8 cellular contexts compared by ENCODE assay signal in the genomic region with DNA sequence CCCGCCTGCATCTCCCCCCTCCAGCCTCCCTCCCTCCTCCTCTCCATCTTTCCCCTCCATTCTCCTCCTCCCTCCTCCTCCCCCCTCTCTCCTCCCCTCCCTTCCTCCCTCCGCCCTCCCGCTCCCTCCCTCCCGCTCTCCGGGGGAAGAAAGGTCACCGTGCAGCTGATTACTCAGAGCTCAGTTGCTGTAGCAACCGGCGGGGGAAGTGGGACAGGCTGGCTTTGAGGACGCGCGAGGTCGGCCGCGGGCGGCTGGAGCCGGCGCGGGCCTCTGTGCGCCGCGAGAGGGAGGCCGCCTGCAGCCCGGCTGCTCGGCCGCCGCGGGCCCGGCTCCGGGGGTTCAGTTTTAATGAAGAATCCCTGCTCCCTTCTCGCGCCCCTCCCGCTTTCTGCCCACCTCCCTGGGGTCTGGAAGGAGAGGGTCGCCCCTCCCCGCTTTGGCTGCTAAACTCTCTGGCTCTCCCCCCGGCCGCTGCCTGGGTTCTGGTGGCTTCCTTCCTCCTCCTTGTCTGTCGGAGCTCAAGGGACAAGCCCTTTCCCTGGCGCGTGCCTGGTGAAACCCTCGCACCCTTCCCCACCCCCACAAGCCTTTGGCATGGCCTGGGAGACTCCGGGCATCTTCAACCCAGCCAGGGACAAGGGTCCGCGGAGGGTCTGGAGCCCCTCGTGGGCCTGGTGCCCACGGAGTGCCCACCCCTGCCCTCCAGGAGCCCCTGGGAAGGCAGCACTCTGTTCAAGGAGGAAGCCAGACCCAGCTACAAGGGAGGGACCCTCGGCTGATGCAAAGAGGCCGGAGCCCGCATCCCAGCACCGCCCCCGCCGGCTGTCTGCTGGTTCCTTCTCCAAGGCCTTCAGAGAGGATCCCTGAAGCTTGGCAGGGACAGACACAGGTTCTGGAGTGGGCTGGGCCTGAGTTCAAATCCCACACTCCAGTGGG.
A peak's percentile ranks its signal among the peaks of the same experiment; 100 is the strongest.
DNase-seq lines count a peak whose midpoint lies in the region; ATAC-seq and TF ChIP-seq lines count a peak whose summit lies in the region.

No MANE protein-coding gene starts in this region.

- CTCF ChIA-PET in CD8-positive, alpha-beta T cell (lab: Charles Lee) = interaction anchor here (0.7 to 1.3 kb wide), 4 partner anchors 34 to 317 kb away, joined by 3 to 4 read pairs (median 3); no protein-coding TSS in a partner anchor
- CTCF ChIA-PET in RWPE1 (lab: Yijun Ruan, JAX) = interaction anchor here (0.5 to 1.6 kb wide), 6 partner anchors 11 to 1241 kb away, joined by 3 to 10 read pairs (median 4); no protein-coding TSS in a partner anchor

- no peaks in the 10 kb centered on the region for H3K9me3 ChIP-seq in CD8-positive, alpha-beta T cell (ENCODE audit: low read length)

- H3K27ac ChIP-seq in CD8-positive, alpha-beta T cell (ENCODE audit: low read depth, low read length) = peak overlapping the region; percentile 56
- peak overlapping the region; percentile 91 for H3K27ac ChIP-seq in RWPE1

- POLR2A ChIA-PET in CD8-positive, alpha-beta T cell (lab: Charles Lee) = interaction anchor here (0.5 to 2.3 kb wide), 8 partner anchors 24 to 225 kb away, joined by 3 to 9 read pairs (median 4); no protein-coding TSS in a partner anchor
- POLR2A ChIA-PET in RWPE1 (lab: Yijun Ruan, JAX; ENCODE audit: low non-redundant PET) = interaction anchor here (0.6 to 1.6 kb wide), 12 partner anchors 15 to 437 kb away, joined by 3 to 12 read pairs (median 4); no protein-coding TSS in a partner anchor

- H3K4me3 Mint-ChIP-seq in CD8-positive, alpha-beta T cell = peak overlapping the region; percentile 78
- H3K4me3 Mint-ChIP-seq in natural killer cell = peak overlapping the region; percentile 62
- H3K4me3 Mint-ChIP-seq in stimulated activated memory B cell treated with anti-CD40 and anti-IgM and Interleukin-4, amounts not matched to agents 10 μg/mL and 1 μg/mL and 100 μg/mL, for 72 hours = peak overlapping the region; percentile 74

- peak; percentile 68 for ATAC-seq in CD8-positive, alpha-beta T cell
- peak; percentile 67 for ATAC-seq in GM21447 (IDR thresholded peaks at IDR 0.05; ENCODE audit: unreplicated experiment)
- ATAC-seq in natural killer cell = peak; percentile 77 to 89 (median 83)
- ATAC-seq in stimulated activated memory B cell treated with anti-CD40 and anti-IgM and Interleukin-4, amounts not matched to agents 10 μg/mL and 1 μg/mL and 100 μg/mL, for 72 hours = peak; percentile 91

- DNase-seq in CD8-positive, alpha-beta T cell = peak; percentile 75 to 92 (median 87)
- peak; percentile 95 to 96 for DNase-seq in Kasumi-1 (lab: John Stamatoyannopoulos, UW)
- peak; percentile 100 for DNase-seq in RWPE1 (ENCODE audit: low spot score)
- peak; percentile 80 for DNase-seq in activated effector memory CD4-positive, alpha-beta T cell treated with Interleukin-2 at 50 U/mL for 16 hours
- DNase-seq in fibroblast of pulmonary artery (ENCODE audit: low read depth) = peak; percentile 99
- peak; percentile 85 for DNase-seq in natural killer cell

- no peaks in the 10 kb centered on the region for H3K27me3 ChIP-seq in CD8-positive, alpha-beta T cell (ENCODE audit: insufficient read depth, low read length)

- H3K36me3 ChIP-seq in CD8-positive, alpha-beta T cell (ENCODE audit: insufficient read depth, low read length) = no peaks in the 10 kb centered on the region

- no peak for TF ChIP-seq CTCF in CD8-positive, alpha-beta T cell (IDR thresholded peaks at IDR 0.05)
- TF ChIP-seq CTCF in RWPE1 (conservative IDR thresholded peaks at IDR 0.05; ENCODE audit: low read depth) = no peak
- TF ChIP-seq CTCF in fibroblast of pulmonary artery (IDR thresholded peaks at IDR 0.05; ENCODE audit: low read length, missing control alignments) = no peak
- no peak for TF ChIP-seq CTCF in natural killer cell (IDR thresholded peaks at IDR 0.05)

- H3K4me1 Mint-ChIP-seq in CD8-positive, alpha-beta T cell (ENCODE audit: low read depth) = peaks cover 45% of the 10 kb centered on the region
- H3K4me1 Mint-ChIP-seq in natural killer cell = peaks cover 30 to 56% of the 10 kb centered on the region in 2 donors
- peaks cover 21% of the 10 kb centered on the region for H3K4me1 Mint-ChIP-seq in stimulated activated memory B cell treated with anti-CD40 and anti-IgM and Interleukin-4, amounts not matched to agents 10 μg/mL and 1 μg/mL and 100 μg/mL, for 72 hours

- intact Hi-C loops in CD8-positive, alpha-beta T cell (cut with DNase I, micrococcal nuclease) = loop anchor here (1.0 to 5.0 kb wide), 6 partner anchors 28 to 320 kb away; no protein-coding TSS in a partner anchor
- intact Hi-C loops in natural killer cell (cut with micrococcal nuclease) = no loop called here

- H3K27me3 Mint-ChIP-seq in CD8-positive, alpha-beta T cell (ENCODE audit: low read depth) = no peaks in the 10 kb centered on the region
- H3K27me3 Mint-ChIP-seq in natural killer cell (ENCODE audit: low read depth in 2 of 2) = no peaks in the 10 kb centered on the region
- peaks cover 27% of the 10 kb centered on the region for H3K27me3 Mint-ChIP-seq in stimulated activated memory B cell treated with anti-CD40 and anti-IgM and Interleukin-4, amounts not matched to agents 10 μg/mL and 1 μg/mL and 100 μg/mL, for 72 hours

- no peaks in the 10 kb centered on the region for H3K9me3 Mint-ChIP-seq in CD8-positive, alpha-beta T cell
- peaks cover 0 to 11% of the 10 kb centered on the region in 2 donors for H3K9me3 Mint-ChIP-seq in natural killer cell
- H3K9me3 Mint-ChIP-seq in stimulated activated memory B cell treated with anti-CD40 and anti-IgM and Interleukin-4, amounts not matched to agents 10 μg/mL and 1 μg/mL and 100 μg/mL, for 72 hours = peaks cover 11% of the 10 kb centered on the region

- H3K4me1 ChIP-seq in CD8-positive, alpha-beta T cell (ENCODE audit: insufficient read depth, low read length) = peaks cover 38% of the 10 kb centered on the region

- H3K36me3 Mint-ChIP-seq in CD8-positive, alpha-beta T cell = no peaks in the 10 kb centered on the region
- H3K36me3 Mint-ChIP-seq in natural killer cell = no peaks in the 10 kb centered on the region
- no peaks in the 10 kb centered on the region for H3K36me3 Mint-ChIP-seq in stimulated activated memory B cell treated with anti-CD40 and anti-IgM and Interleukin-4, amounts not matched to agents 10 μg/mL and 1 μg/mL and 100 μg/mL, for 72 hours

- peak overlapping the region; percentile 90 for H3K27ac Mint-ChIP-seq in CD8-positive, alpha-beta T cell
- peak overlapping the region; percentile 72 to 96 for H3K27ac Mint-ChIP-seq in natural killer cell
- peak overlapping the region; percentile 90 for H3K27ac Mint-ChIP-seq in stimulated activated memory B cell treated with anti-CD40 and anti-IgM and Interleukin-4, amounts not matched to agents 10 μg/mL and 1 μg/mL and 100 μg/mL, for 72 hours

- H3K4me3 ChIP-seq in CD8-positive, alpha-beta T cell (ENCODE audit: low read depth, low read length) = peak overlapping the region; percentile 24
- peak overlapping the region; percentile 37 for H3K4me3 ChIP-seq in fibroblast of pulmonary artery (replicated peaks; ENCODE audit: low read depth, low read length)

Comparison
In these comparisons a context has a peak if more than half of its experiments do, and no peak if none do; other contexts are left out.
1. Peak in every context shown above with its lines: DNase-seq, ATAC-seq, H3K4me3 ChIP-seq and H3K27ac ChIP-seq.